In the genomic region with DNA sequence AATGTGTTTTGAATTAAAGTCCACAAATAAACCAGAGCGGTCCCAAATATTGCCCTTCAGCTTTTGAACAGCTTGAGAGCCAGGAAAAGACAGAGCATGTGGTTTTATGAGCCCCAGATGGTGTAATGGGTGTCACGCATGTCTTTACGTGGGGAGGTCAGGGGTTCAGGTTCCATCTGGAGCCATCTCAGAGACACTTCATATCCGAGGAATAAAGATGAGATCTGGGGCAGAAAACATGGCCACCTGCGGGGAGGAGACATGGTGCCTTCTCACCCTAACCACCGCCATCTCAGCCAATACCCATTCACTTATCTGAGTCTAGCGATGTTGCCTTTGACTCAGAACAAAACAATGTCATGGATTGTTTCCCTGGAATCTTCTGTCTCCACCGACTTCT, we compare ENCODE assay signal across 19 cellular contexts. TPM values are rescaled to one million over a fixed set of nuclear protein-coding genes. Genes with fewer than 3 reads are reported as not detected.
DNase-seq lines count a peak whose midpoint lies in the region; TF ChIP-seq lines count a peak whose summit lies in the region.
"Had no signal": no experiment of that assay in that cellular context is flagged by ENCODE, and none has a peak within 500 bp of the region (broad histone marks: within the 10 kb centered on the region; RNA-seq: fewer than 3 reads in every experiment).

No MANE protein-coding gene starts in this region.

- H4K20me1 ChIP-seq in osteoblast (ENCODE audit: insufficient read depth, low read length): no peaks in the 10 kb centered on the region

- peaks cover 1% of the 10 kb centered on the region for H3K36me3 Mint-ChIP-seq in endodermal cell (ENCODE audit: low read depth)

- H3K9me3 Mint-ChIP-seq in endodermal cell: peaks cover 9% of the 10 kb centered on the region
- H3K9me3 Mint-ChIP-seq: activated CD4-positive, alpha-beta memory T cell treated with anti-CD3 and anti-CD28 coated beads, Interleukin-2, amount 10 ng/mL, durations not matched to agents 7 days and 5 days had no signal

- no peak for TF ChIP-seq CTCF in AG10803 (conservative IDR thresholded peaks at IDR 0.05; ENCODE audit: low read length)
- no peak for TF ChIP-seq CTCF in endodermal cell (conservative IDR thresholded peaks at IDR 0.05)
- TF ChIP-seq CTCF in osteoblast (IDR thresholded peaks at IDR 0.05; ENCODE audit: extremely low read depth, low read depth, low read length): no peak

- DNase-seq in AG10803 (ENCODE audit: low read depth) (peak; percentile 98), M059J (ENCODE audit: low read depth) (peak; percentile 20), endodermal cell (peak; percentile 59), osteoblast (ENCODE audit: insufficient read length, low spot score, missing footprints) (no peak), COR-L47 (lab: John Stamatoyannopoulos, UW) (no peak), NCI-H1930 (lab: John Stamatoyannopoulos, UW) (no peak), SKM-1 (lab: John Stamatoyannopoulos, UW; ENCODE audit: unreplicated experiment) (no peak)
- DNase-seq in activated T-cell treated with anti-CD3 and anti-CD28 coated beads, Interleukin-2, amount 50 U/mL, for 1 hour: no peak
- DNase-seq: activated CD4-positive, alpha-beta memory T cell treated with anti-CD3 and anti-CD28 coated beads, Interleukin-2, amount 10 ng/mL, durations not matched to agents 7 days and 5 days; aorta; C1 segment of cervical spinal cord; dorsolateral prefrontal cortex; gastrocnemius medialis; Kasumi-1; NCI-H526 treated with DMSO at 0.1 percent for 48 hours; nephron progenitor cell; PC-9; SW 1271; tibial artery had no signal

- H3K4me3 ChIP-seq in AG10803 (ENCODE audit: low read length) (peak overlapping the region; percentile 59), endodermal cell (ENCODE audit: low read length) (no peak overlapping the region), osteoblast (ENCODE audit: insufficient read depth, low read length) (no peak overlapping the region)
- H3K4me3 ChIP-seq: gastrocnemius medialis, PC-9 had no signal

- no peak overlapping the region for H3K4me3 Mint-ChIP-seq in endodermal cell
- H3K4me3 Mint-ChIP-seq: activated CD4-positive, alpha-beta memory T cell treated with anti-CD3 and anti-CD28 coated beads, Interleukin-2, amount 10 ng/mL, durations not matched to agents 7 days and 5 days; nephron progenitor cell had no signal

- no peak overlapping the region for H2AFZ ChIP-seq in osteoblast (ENCODE audit: low read length)
- H2AFZ ChIP-seq: PC-9 had no signal

- no peak overlapping the region for H3K27ac ChIP-seq in endodermal cell (ENCODE audit: low read depth, low read length)
- no peak overlapping the region for H3K27ac ChIP-seq in osteoblast (ENCODE audit: low read depth, low read length)
- H3K27ac ChIP-seq: dorsolateral prefrontal cortex, gastrocnemius medialis, PC-9, tibial artery had no signal

- H3K9me3 ChIP-seq in endodermal cell (ENCODE audit: control insufficient read depth, low read length) (peaks cover 12% of the 10 kb centered on the region), osteoblast (ENCODE audit: low read depth, low read length) (no peaks in the 10 kb centered on the region)
- H3K9me3 ChIP-seq: gastrocnemius medialis, tibial artery had no signal

- peaks cover 35% of the 10 kb centered on the region for H3K4me1 Mint-ChIP-seq in endodermal cell
- H3K4me1 Mint-ChIP-seq: activated CD4-positive, alpha-beta memory T cell treated with anti-CD3 and anti-CD28 coated beads, Interleukin-2, amount 10 ng/mL, durations not matched to agents 7 days and 5 days had no signal

- H3K4me2 ChIP-seq in osteoblast (ENCODE audit: insufficient read depth, low read length): peak overlapping the region; percentile 60
- H3K4me2 ChIP-seq: PC-9 had no signal

- H3K79me2 ChIP-seq in osteoblast (ENCODE audit: insufficient read depth, low read length): no peaks in the 10 kb centered on the region

- no peaks in the 10 kb centered on the region for H3K27me3 ChIP-seq in endodermal cell (ENCODE audit: control insufficient read depth, insufficient read depth, low read length, poor library complexity, severe bottlenecking)
- H3K27me3 ChIP-seq in osteoblast (ENCODE audit: insufficient read depth, low read length): peaks cover 42% of the 10 kb centered on the region

- peaks cover 58% of the 10 kb centered on the region for H3K27me3 Mint-ChIP-seq in endodermal cell (ENCODE audit: insufficient read depth)

- no peak overlapping the region for H3K27ac Mint-ChIP-seq in endodermal cell
- H3K27ac Mint-ChIP-seq: activated CD4-positive, alpha-beta memory T cell treated with anti-CD3 and anti-CD28 coated beads, Interleukin-2, amount 10 ng/mL, durations not matched to agents 7 days and 5 days; nephron progenitor cell had no signal

- H3K4me1 ChIP-seq in endodermal cell (ENCODE audit: control insufficient read depth, insufficient read depth, low read length) (peaks cover 7% of the 10 kb centered on the region), osteoblast (ENCODE audit: insufficient read depth, low read length) (peaks cover 4% of the 10 kb centered on the region)
- H3K4me1 ChIP-seq: gastrocnemius medialis, tibial artery had no signal

- no peak overlapping the region for H3K9ac ChIP-seq in endodermal cell (ENCODE audit: extremely low read depth, low read length, poor library complexity, severe bottlenecking)

- H3K36me3 ChIP-seq in endodermal cell (ENCODE audit: control insufficient read depth, insufficient read depth, low read length) (no peaks in the 10 kb centered on the region), osteoblast (ENCODE audit: insufficient read depth, low read length) (no peaks in the 10 kb centered on the region)
- H3K36me3 ChIP-seq: gastrocnemius medialis, tibial artery had no signal

- 77 to 79% methylated on average over 6 to 8 of the region's 8 CpGs for WGBS in endodermal cell (ENCODE audit: insufficient coverage in 1 of 2, insufficient read length in 1 of 2), 2 experiments

RNA-seq across cellular contexts. Expression of gene ROR2, which starts 42.6 kb away (rescaled TPM):
- 0.94 and 2.9 TPM in 2 replicates for total RNA-seq in M059J (2014; rRNA removed; shearing (Covaris generic))
- total RNA-seq in endodermal cell: 100 to 1,000 TPM; 104 to 160 TPM
- polyA plus RNA-seq in endodermal cell (2013, experiment 1 of 2): 39.8 TPM
- polyA plus RNA-seq in endodermal cell (2013, experiment 2 of 2): 40.9 TPM
- 13.8 and 28.3 TPM in 2 replicates for total RNA-seq in osteoblast
- total RNA-seq: PC-9 had no signal
- polyA plus RNA-seq: aorta had no signal

Comparison
In these comparisons a context has a peak if more than half of its experiments do, and no peak if none do; other contexts are left out.
1. DNase-seq: peak in AG10803 (single experiment), M059J (single experiment) and endodermal cell (single experiment); none in osteoblast (single experiment), COR-L47 (single experiment), NCI-H1930 (0 of 2), SKM-1 (single experiment) and activated T-cell treated with anti-CD3 and anti-CD28 coated beads, Interleukin-2, amount 50 U/mL, for 1 hour (single experiment).